26 cellular contexts compared by ENCODE assay signal in genomic region chr22:48786679-48786996, GRCh38.
"Had no signal": no experiment of that assay in that cellular context is flagged by ENCODE, and none has a peak within 500 bp of the region (broad histone marks: within the 10 kb centered on the region; RNA-seq: fewer than 3 reads in every experiment).

No MANE protein-coding gene starts in this region.

- H3K4me3 Mint-ChIP-seq: memory B cell, nephron progenitor cell had no signal

- H3K9me3 Mint-ChIP-seq: nephron progenitor cell had no signal

- H3K4me3 ChIP-seq: coronary artery, esophagus muscularis mucosa, heart right ventricle, lower lobe of right lung, pancreas, right lobe of liver, smooth muscle cell, stomach, thyroid gland had no signal

- H3K9me3 ChIP-seq: esophagus muscularis mucosa, lower lobe of right lung, pancreas, right lobe of liver, thyroid gland had no signal

- H3K27me3 ChIP-seq: pancreas, right lobe of liver, thyroid gland had no signal

- ATAC-seq: heart right ventricle, left ventricle myocardium superior, pancreas had no signal

- H3K36me3 ChIP-seq: esophagus muscularis mucosa, heart right ventricle, lower lobe of right lung, pancreas, right lobe of liver, stomach, thyroid gland had no signal

- H3K4me1 ChIP-seq: esophagus muscularis mucosa, heart right ventricle, lower lobe of right lung, pancreas, right lobe of liver, stomach, thyroid gland had no signal

- H3K36me3 Mint-ChIP-seq: memory B cell had no signal

- H3K27ac ChIP-seq: coronary artery, esophagus muscularis mucosa, heart right ventricle, lower lobe of right lung, pancreas, right lobe of liver, stomach, thyroid gland had no signal

- H3K4me1 Mint-ChIP-seq: memory B cell, nephron progenitor cell had no signal

- DNase-seq: dermis blood vessel endothelial cell; effector memory CD4-positive, alpha-beta T cell; foreskin melanocyte; glutamatergic neuron; heart right ventricle; hippocampal formation; islet precursor cell; kidney glomerular epithelial cell; left ventricle myocardium superior; lower lobe of right lung; nephron progenitor cell; occipital lobe; pancreas; right lobe of liver; stimulated activated CD4-positive, alpha-beta T cell treated with anti-CD3 and anti-CD28 coated beads, Interleukin-12 subunit alpha, Interleukin-12 subunit beta, amount 100 ng/mL, for 4 hours; stimulated activated CD4-positive, alpha-beta T cell treated with anti-CD3 and anti-CD28 coated beads, Interleukin-1b, Interleukin-23, amount 100 ng/mL, for 48 hours; stimulated activated CD4-positive, alpha-beta T cell treated with anti-CD3 and anti-CD28 coated beads, Interleukin-4, amount 100 ng/mL, for 1 hour; stimulated activated CD8-positive, alpha-beta memory T cell treated with anti-CD3 and anti-CD28 coated beads, Interleukin-4, amount 100 ng/mL, for 48 hours; stimulated activated naive CD4-positive, alpha-beta T cell treated with Interleukin-2 at 50 U/mL for 16 hours; stomach; thyroid gland; trophoblast cell had no signal

- H3K27ac Mint-ChIP-seq: memory B cell, nephron progenitor cell had no signal
